Comparison of ENCODE assay signal across 8 cellular contexts in the genomic region with DNA sequence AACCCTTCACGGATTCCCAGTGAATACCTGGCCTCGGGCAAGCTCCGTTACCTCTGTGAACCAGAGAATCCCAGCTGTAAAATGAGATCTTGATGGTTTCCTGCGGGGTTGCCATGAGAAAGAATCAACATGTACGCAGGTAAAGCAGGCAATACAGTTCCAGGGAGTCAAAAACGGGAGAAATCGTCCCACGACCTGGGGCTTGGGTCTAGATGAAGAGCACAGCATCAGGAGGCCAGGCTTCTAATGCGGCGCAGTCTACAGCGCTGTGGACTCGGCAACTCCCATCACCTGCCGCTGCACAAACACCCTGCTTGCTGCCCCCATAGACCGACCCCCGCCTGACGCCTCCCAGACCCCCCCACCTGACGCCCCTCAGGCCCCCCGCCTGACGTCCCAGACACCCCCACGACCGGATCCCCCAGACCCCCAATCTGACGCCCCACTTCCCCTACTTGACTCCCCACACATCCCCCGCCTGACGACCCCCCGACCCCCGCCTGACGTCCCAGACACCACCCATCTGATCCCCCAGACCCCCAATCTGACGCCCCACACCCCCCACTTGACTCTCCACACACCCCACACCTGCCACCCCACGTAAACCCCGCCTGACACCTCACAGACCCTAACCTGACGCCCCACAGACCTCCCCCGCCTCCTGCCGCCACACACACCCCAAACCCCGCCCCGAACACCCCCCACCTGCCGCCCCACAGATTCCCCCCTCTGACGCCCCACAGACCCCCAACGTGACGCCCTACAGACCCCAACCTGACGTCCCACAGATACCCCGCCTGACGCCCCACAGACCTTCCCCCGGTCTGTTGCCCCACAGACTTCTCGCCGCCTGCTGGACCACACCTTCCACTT. TPM values are rescaled to one million over a fixed set of nuclear protein-coding genes. Genes with fewer than 3 reads are reported as not detected.
DNase-seq lines count a peak whose midpoint lies in the region; ATAC-seq and TF ChIP-seq lines count a peak whose summit lies in the region.

No MANE protein-coding gene starts in this region.

- WGBS in mammary epithelial cell (ENCODE audit: low coverage, missing lambda C conversion rate) = 6% methylated on average over 7 of the region's 45 CpGs
- 8 to 11% methylated on average over 15 to 16 of the region's 45 CpGs for WGBS in thyroid gland, 2 donors

- H3K4me2 ChIP-seq in DOHH2 (ENCODE audit: low read length) (peak overlapping the region; percentile 83), mammary epithelial cell (ENCODE audit: insufficient read depth, low read depth, low read length) (peak overlapping the region; percentile 86)

- H3K9me3 ChIP-seq in DOHH2 (ENCODE audit: control insufficient read depth, insufficient read depth, low read length) (no peaks in the 10 kb centered on the region), mammary epithelial cell (replicated peaks; ENCODE audit: insufficient read depth, low read length) (no peaks in the 10 kb centered on the region), thyroid gland (no peaks in the 10 kb centered on the region)

- in situ Hi-C loops in mammary epithelial cell (cut with MboI; ENCODE audit: low sequenced_read_pairs in 2 of 2) = no loop called here

- intact Hi-C loops in mammary epithelial cell (cut with micrococcal nuclease) (loop anchor here (1.0 to 10.0 kb wide), 3 partner anchors 21 to 60 kb away; no protein-coding TSS in a partner anchor), thyroid gland (cut with DNase I) (no loop called here)

- peak in 1 of 2 donors; percentile 10 for TF ChIP-seq POLR2A in thyroid gland (IDR thresholded peaks at IDR 0.05)

- peaks cover 20% of the 10 kb centered on the region for H3K36me3 ChIP-seq in DOHH2 (ENCODE audit: control insufficient read depth, low read length)
- H3K36me3 ChIP-seq in mammary epithelial cell (ENCODE audit: insufficient read depth, low read length) = peaks cover 3% of the 10 kb centered on the region
- peaks cover 8 to 9% of the 10 kb centered on the region in 2 donors for H3K36me3 ChIP-seq in thyroid gland

- no TSS peak for BruUV-seq in mammary epithelial cell (replicated peaks; lab: Mats Ljungman, UMichigan)

- peak overlapping the region; percentile 63 for H3K9ac ChIP-seq in mammary epithelial cell (ENCODE audit: insufficient read depth, low read length)

- H3K27ac ChIP-seq in DOHH2 (ENCODE audit: low read depth, low read length) (peak overlapping the region; percentile 84), mammary epithelial cell (ENCODE audit: insufficient read depth, low read depth, low read length) (peak overlapping the region; percentile 40), thyroid gland (peak overlapping the region; percentile 1 to 38 (median 34))

- TF ChIP-seq CTCF in DOHH2 (IDR thresholded peaks at IDR 0.05; ENCODE audit: low read depth, low read length, poor library complexity, severe bottlenecking) (no peak), mammary epithelial cell (conservative IDR thresholded peaks at IDR 0.05 in 1 of 2, IDR thresholded peaks at IDR 0.05 in 1 of 2; ENCODE audit: extremely low read depth in 1 of 2, insufficient read depth in 1 of 2, low read depth in 1 of 2, low read length in 2 of 2) (no peak), thyroid gland (IDR thresholded peaks at IDR 0.05) (no peak)

- CTCF ChIA-PET in mammary epithelial cell (lab: Charles Lee; ENCODE audit: low non-redundant PET) = interaction anchor here (0.6 kb wide), 1 partner anchor 1831 kb away, joined by 5 read pairs; no protein-coding TSS in a partner anchor

- no peaks in the 10 kb centered on the region for H3K9me2 ChIP-seq in DOHH2 (replicated peaks; ENCODE audit: control insufficient read depth, low read length)

- H3K4me3 ChIP-seq in DOHH2 (ENCODE audit: low read length) (peak overlapping the region; percentile 79), mammary epithelial cell (replicated peaks in 1 of 3; ENCODE audit: insufficient read depth in 1 of 3, low read depth in 2 of 3, low read length in 3 of 3) (peak overlapping the region; percentile 41 to 66 (median 45)), thyroid gland (replicated peaks in 1 of 3) (peak overlapping the region in 1 of 3 donors; percentile 34)

- peaks cover 31% of the 10 kb centered on the region for H3F3A ChIP-seq in DOHH2 (ENCODE audit: control insufficient read depth, insufficient read depth)

- H3K4me1 ChIP-seq in DOHH2 (ENCODE audit: control insufficient read depth, low read length) = peaks cover 70% of the 10 kb centered on the region
- peaks cover 19% of the 10 kb centered on the region for H3K4me1 ChIP-seq in mammary epithelial cell (ENCODE audit: insufficient read depth, low read length)
- H3K4me1 ChIP-seq in thyroid gland = peaks cover 18 to 34% of the 10 kb centered on the region in 2 donors

- H3K79me2 ChIP-seq in DOHH2 (ENCODE audit: control insufficient read depth, low read length) (peaks cover 56% of the 10 kb centered on the region), mammary epithelial cell (ENCODE audit: insufficient read depth, low read length) (peaks cover 39% of the 10 kb centered on the region)

- H4K20me1 ChIP-seq in DOHH2 (ENCODE audit: control insufficient read depth, insufficient read depth, low read depth, low read length) (peaks cover 6% of the 10 kb centered on the region), mammary epithelial cell (ENCODE audit: insufficient read depth, low read length) (no peaks in the 10 kb centered on the region)

- ATAC-seq in GM19023 (IDR thresholded peaks at IDR 0.05; ENCODE audit: unreplicated experiment) (no peak), GM21717 (IDR thresholded peaks at IDR 0.05; ENCODE audit: unreplicated experiment) (no peak), GM18870 (IDR thresholded peaks at IDR 0.05; ENCODE audit: unreplicated experiment) (no peak)

- dilution Hi-C loops in mammary epithelial cell (cut with HindIII; ENCODE audit: low sequenced_read_pairs) = no loop called here

- no peaks in the 10 kb centered on the region for H3K27me3 ChIP-seq in DOHH2 (ENCODE audit: control insufficient read depth, low read length)
- no peaks in the 10 kb centered on the region for H3K27me3 ChIP-seq in mammary epithelial cell (ENCODE audit: insufficient read depth, low read length)
- no peaks in the 10 kb centered on the region for H3K27me3 ChIP-seq in thyroid gland

- DNase-seq in NCI-H2107 (lab: John Stamatoyannopoulos, UW) (peak; percentile 12), mammary epithelial cell (peak; percentile 14), left kidney (ENCODE audit: low read depth, low spot score) (peak; percentile 71), thyroid gland (peak; percentile 29 to 44)

- H2AFZ ChIP-seq in mammary epithelial cell (ENCODE audit: low read depth, low read length) = peak overlapping the region; percentile 78

RNA-seq across cellular contexts. Expression of gene LIG4, which starts 0.6 kb away (rescaled TPM):
- total RNA-seq in mammary epithelial cell (10 to 100 TPM; 15.2 to 16.4 TPM), thyroid gland (10 to 100 TPM; 10.2 to 18.7 (median 14.9) TPM)
- polyA plus RNA-seq in mammary epithelial cell = 3.7 TPM
- 5.9 TPM for polyA minus RNA-seq in mammary epithelial cell

RNA-seq across cellular contexts. Expression of gene ABHD13, which starts 3.4 kb away (rescaled TPM):
- 10 to 100 TPM; 10.1 to 13.3 TPM for total RNA-seq in mammary epithelial cell
- polyA plus RNA-seq in mammary epithelial cell = 3.9 TPM
- polyA minus RNA-seq in mammary epithelial cell = 2.1 TPM
- 10 to 100 TPM; 12.6 to 21.4 (median 18.4) TPM for total RNA-seq in thyroid gland

RNA-seq across cellular contexts. Expression of gene TNFSF13B, which starts 54.8 kb away (rescaled TPM):
- total RNA-seq in mammary epithelial cell (1 to 10 TPM; 1.6 to 1.7 TPM), thyroid gland (1 to 10 TPM; 1.3 to 4.6 (median 2.6) TPM)
- 0.11 TPM for polyA plus RNA-seq in mammary epithelial cell
- polyA minus RNA-seq in mammary epithelial cell = not detected

Comparison
In these comparisons a context has a peak if more than half of its experiments do, and no peak if none do; other contexts are left out.
1. H3K27ac ChIP-seq: peak in every context shown above with its lines; median percentile 84 in DOHH2; 40 in mammary epithelial cell; 34 in thyroid gland.
2. DNase-seq: peak in every context shown above with its lines; median percentile 71 in left kidney; 36 in thyroid gland; 14 in mammary epithelial cell; 12 in NCI-H2107.